In the genomic region with DNA sequence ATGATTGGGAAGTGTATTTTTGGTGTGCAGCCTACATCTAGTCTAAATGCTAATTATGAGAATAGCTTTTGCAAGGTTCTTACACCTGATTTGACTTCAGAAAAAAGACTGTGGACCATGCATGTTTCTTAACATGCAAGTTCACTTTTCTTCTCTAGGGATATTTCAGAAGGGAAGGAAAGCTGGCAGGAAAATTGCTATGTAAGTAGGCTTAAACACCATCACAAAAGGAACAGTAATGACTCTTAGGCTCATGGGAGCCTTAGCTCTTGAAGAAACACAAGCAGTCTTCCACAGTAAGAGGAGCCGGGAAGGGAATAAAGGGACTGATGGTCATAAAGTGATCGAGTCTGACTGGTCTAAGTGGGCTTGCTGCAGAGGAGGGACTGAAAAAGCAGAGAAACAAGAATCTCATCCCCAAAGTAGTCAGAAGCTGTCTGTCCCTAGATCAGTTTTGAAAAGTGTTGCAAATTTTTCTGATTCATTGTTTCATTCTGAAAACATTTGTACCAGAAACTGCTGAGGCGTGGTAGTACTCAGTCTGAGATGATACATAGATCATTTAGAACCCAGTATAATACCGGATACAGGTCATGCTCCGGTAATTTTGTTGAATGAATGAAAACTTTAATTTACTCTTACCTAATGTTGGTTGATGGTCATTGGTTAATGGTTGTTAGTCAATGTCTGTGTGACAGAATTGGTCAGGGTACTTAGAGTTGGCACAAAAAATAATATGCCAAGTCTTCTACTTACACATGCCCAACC, we compare ENCODE assay signal across 16 cellular contexts. TPM values are rescaled to one million over a fixed set of nuclear protein-coding genes. Genes with fewer than 3 reads are reported as not detected.
DNase-seq lines count a peak whose midpoint lies in the region; ATAC-seq and TF ChIP-seq lines count a peak whose summit lies in the region.
"Had no signal": no experiment of that assay in that cellular context is flagged by ENCODE, and none has a peak within 500 bp of the region (broad histone marks: within the 10 kb centered on the region; RNA-seq: fewer than 3 reads in every experiment).

No MANE protein-coding gene starts in this region.

- no peak for TF ChIP-seq CTCF in coronary artery (IDR thresholded peaks at IDR 0.05)
- TF ChIP-seq CTCF in natural killer cell (IDR thresholded peaks at IDR 0.05) = no peak

- H3K27ac ChIP-seq in BLaER1 (0 out of 2 replicates have a peak overlapping the region, but pooled peaks have one; percentile 18), coronary artery (no peak overlapping the region)
- H3K27ac ChIP-seq: gastroesophageal sphincter, tibial nerve had no signal

- peaks cover 19% of the 10 kb centered on the region for H3K36me3 Mint-ChIP-seq in natural killer cell

- no peaks in the 10 kb centered on the region for H3K9me3 Mint-ChIP-seq in natural killer cell
- H3K9me3 Mint-ChIP-seq: activated naive CD8-positive, alpha-beta T cell treated with anti-CD3 and anti-CD28 coated beads, Interleukin-2, amount 10 ng/mL, durations not matched to agents 7 days and 5 days; dendritic cell treated with granulocyte-macrophage colony-stimulating factor and Interleukin-4, amounts not matched to agents 40 ng/mL and 50 ng/mL, for 4 days had no signal

- no peak overlapping the region for H3K27ac Mint-ChIP-seq in natural killer cell
- H3K27ac Mint-ChIP-seq: activated naive CD8-positive, alpha-beta T cell treated with anti-CD3 and anti-CD28 coated beads, Interleukin-2, amount 10 ng/mL, durations not matched to agents 7 days and 5 days; dendritic cell treated with granulocyte-macrophage colony-stimulating factor and Interleukin-4, amounts not matched to agents 40 ng/mL and 50 ng/mL, for 4 days had no signal

- peaks cover 53% of the 10 kb centered on the region for H3K4me1 ChIP-seq in BLaER1
- H3K4me1 ChIP-seq: gastroesophageal sphincter, tibial nerve had no signal

- ATAC-seq in GM19035 (IDR thresholded peaks at IDR 0.05; ENCODE audit: unreplicated experiment) = peak; percentile 63
- peak; percentile 50 for ATAC-seq in HG02798 (IDR thresholded peaks at IDR 0.05; ENCODE audit: poor library complexity, unreplicated experiment)
- peak; percentile 71 for ATAC-seq in HG03558 (IDR thresholded peaks at IDR 0.05; ENCODE audit: extremely low read depth, unreplicated experiment)
- no peak for ATAC-seq in natural killer cell
- no peak for ATAC-seq in left ventricle myocardium superior
- ATAC-seq: gastroesophageal sphincter had no signal

- H3K27me3 Mint-ChIP-seq in natural killer cell (ENCODE audit: low read depth in 2 of 2) = no peaks in the 10 kb centered on the region
- H3K27me3 Mint-ChIP-seq: activated naive CD8-positive, alpha-beta T cell treated with anti-CD3 and anti-CD28 coated beads, Interleukin-2, amount 10 ng/mL, durations not matched to agents 7 days and 5 days; dendritic cell treated with granulocyte-macrophage colony-stimulating factor and Interleukin-4, amounts not matched to agents 40 ng/mL and 50 ng/mL, for 4 days had no signal

- DNase-seq in activated CD8-positive, alpha-beta memory T cell treated with anti-CD3 and anti-CD28 coated beads, Interleukin-2, amount 50 U/mL, for 4 hours = no peak
- DNase-seq in coronary artery (ENCODE audit: low spot score) (no peak), natural killer cell (no peak), left ventricle myocardium superior (no peak)
- DNase-seq: activated CD4-positive, alpha-beta T cell treated with anti-CD3 and anti-CD28 coated beads for 4 hours; activated naive CD8-positive, alpha-beta T cell treated with anti-CD3 and anti-CD28 coated beads, Interleukin-2, amount 10 ng/mL, durations not matched to agents 7 days and 5 days; HCEC 1CT; NCI-H748 treated with DMSO at 0.1 percent for 48 hours; SK-N-SH had no signal

- H3K27me3 ChIP-seq in BLaER1 = no peaks in the 10 kb centered on the region
- H3K27me3 ChIP-seq: gastroesophageal sphincter, tibial nerve had no signal

- no peak overlapping the region for H3K4me3 Mint-ChIP-seq in natural killer cell
- H3K4me3 Mint-ChIP-seq: activated naive CD8-positive, alpha-beta T cell treated with anti-CD3 and anti-CD28 coated beads, Interleukin-2, amount 10 ng/mL, durations not matched to agents 7 days and 5 days; dendritic cell treated with granulocyte-macrophage colony-stimulating factor and Interleukin-4, amounts not matched to agents 40 ng/mL and 50 ng/mL, for 4 days had no signal

- peak overlapping the region; percentile 58 for H3K4me2 ChIP-seq in BLaER1
- H3K4me2 ChIP-seq: SK-N-SH had no signal

- no peaks in the 10 kb centered on the region for H3K4me1 Mint-ChIP-seq in natural killer cell

- intact Hi-C loops in natural killer cell (cut with micrococcal nuclease) (no loop called here), left ventricle myocardium superior (cut with micrococcal nuclease) (no loop called here)

- no peaks in the 10 kb centered on the region for H4K20me1 ChIP-seq in BLaER1

- no peak overlapping the region for H3K4me3 ChIP-seq in BLaER1
- no peak overlapping the region for H3K4me3 ChIP-seq in coronary artery
- H3K4me3 ChIP-seq: gastroesophageal sphincter, tibial nerve had no signal

- H3K9ac ChIP-seq in BLaER1 = no peak overlapping the region
- H3K9ac ChIP-seq: SK-N-SH had no signal

- no peaks in the 10 kb centered on the region for H3K9me3 ChIP-seq in BLaER1
- H3K9me3 ChIP-seq: gastroesophageal sphincter, SK-N-SH, tibial nerve had no signal

- peaks cover 29% of the 10 kb centered on the region; the same call in 1 of the 2 replicates for H3K36me3 ChIP-seq in BLaER1

RNA-seq across cellular contexts. Expression of a gene that starts 40.9 kb away (rescaled TPM):
- total RNA-seq in natural killer cell (10 to 100 TPM; 23.1 to 27.8 (median 26.9) TPM), left ventricle myocardium superior (234 TPM)

Comparison
In these comparisons a context has a peak if more than half of its experiments do, and no peak if none do; other contexts are left out.
1. ATAC-seq: peak in GM19035 (single experiment), HG02798 (single experiment) and HG03558 (single experiment); none in natural killer cell (0 of 3) and left ventricle myocardium superior (single experiment).